8 cellular contexts compared by ENCODE assay signal in the genomic region with DNA sequence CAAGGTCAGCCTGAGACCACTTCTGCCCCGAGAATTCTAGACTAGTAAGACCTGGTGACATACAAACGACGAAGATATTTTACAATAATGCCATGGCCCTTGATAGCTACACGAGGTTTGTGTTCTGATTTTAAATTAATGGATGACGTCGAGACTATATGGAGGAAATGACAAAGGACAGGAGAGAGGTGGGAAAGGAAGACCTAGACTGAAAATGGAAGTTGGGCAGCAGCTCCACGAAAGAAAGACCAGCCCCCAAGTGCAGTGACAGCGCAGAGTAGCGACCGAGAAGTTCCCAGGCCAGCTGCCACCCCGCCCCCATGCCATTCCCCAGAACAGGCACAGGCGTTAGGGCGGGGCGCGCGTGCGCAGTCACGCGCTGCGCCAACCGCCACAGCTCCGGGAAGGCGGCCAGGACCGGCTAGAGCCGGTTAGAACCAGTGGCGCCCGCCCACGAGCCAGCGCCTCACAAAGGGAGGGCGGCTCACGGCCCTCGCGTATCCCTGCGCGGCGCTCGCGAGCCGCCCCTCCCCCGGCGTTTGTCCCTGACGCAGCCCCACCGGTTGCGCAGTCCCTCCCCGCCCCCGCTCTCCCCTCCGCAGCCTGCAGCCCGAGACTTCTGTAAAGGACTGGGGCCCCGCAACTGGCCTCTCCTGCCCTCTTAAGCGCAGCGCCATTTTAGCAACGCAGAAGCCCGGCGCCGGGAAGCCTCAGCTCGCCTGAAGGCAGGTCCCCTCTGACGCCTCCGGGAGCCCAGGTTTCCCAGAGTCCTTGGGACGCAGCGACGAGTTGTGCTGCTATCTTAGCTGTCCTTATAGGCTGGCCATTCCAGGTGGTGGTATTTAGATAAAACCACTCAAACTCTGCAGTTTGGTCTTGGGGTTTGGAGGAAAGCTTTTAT. TPM values are rescaled to one million over a fixed set of nuclear protein-coding genes. Genes with fewer than 3 reads are reported as not detected.
A peak's percentile ranks its signal among the peaks of the same experiment; 100 is the strongest.
DNase-seq lines count a peak whose midpoint lies in the region; ATAC-seq, FAIRE-seq and TF ChIP-seq lines count a peak whose summit lies in the region.

No MANE protein-coding gene starts in this region.

- H3K36me3 ChIP-seq in adrenal gland (replicated peaks in 1 of 2) (peaks cover 0 to 23% of the 10 kb centered on the region in 2 donors), psoas muscle (ENCODE audit: insufficient read depth in 1 of 2, low read depth in 1 of 2) (peaks cover 2 to 27% of the 10 kb centered on the region in 2 donors)

- H3K27ac ChIP-seq in adrenal gland (peak overlapping the region; percentile 97 to 99 (median 97)), psoas muscle (peak overlapping the region; percentile 99)

- H3K27me3 ChIP-seq in adrenal gland = no peaks in the 10 kb centered on the region
- no peaks in the 10 kb centered on the region for H3K27me3 ChIP-seq in psoas muscle (ENCODE audit: insufficient read depth in 3 of 3, low read length in 2 of 3)

- H3K9me3 ChIP-seq in adrenal gland (replicated peaks in 1 of 3) (no peaks in the 10 kb centered on the region), psoas muscle (no peaks in the 10 kb centered on the region)

- 0 to 1% (median 1%) methylated on average over 21 to 61 of the region's 61 CpGs for WGBS in adrenal gland, 4 donors
- 0 to 1% (median 0%) methylated on average over 38 to 61 of the region's 61 CpGs for WGBS in psoas muscle, 3 donors

- FAIRE-seq in GM12892 (lab: Jason Lieb, UNC) = peak; percentile 99

- ATAC-seq in HG02870 (IDR thresholded peaks at IDR 0.05; ENCODE audit: unreplicated experiment) (peak; percentile 53), left cardiac atrium (peak; percentile 86 to 87), psoas muscle (peak; percentile 75 to 81 (median 76))

- no peak for TF ChIP-seq CTCF in adrenal gland (IDR thresholded peaks at IDR 0.05)
- TF ChIP-seq CTCF in psoas muscle (IDR thresholded peaks at IDR 0.05) = no peak

- H3K4me3 ChIP-seq in adrenal gland = peak overlapping the region; percentile 1 to 88 (median 42)
- peak overlapping the region; percentile 92 for H3K4me3 ChIP-seq in psoas muscle

- DNase-seq in GM12892 (ENCODE audit: insufficient read length) (peak; percentile 67), NCI-H146 (lab: John Stamatoyannopoulos, UW) (peak; percentile 100), SW480 (ENCODE audit: low spot score) (peak; percentile 97), adrenal gland (peak; percentile 99), left cardiac atrium (peak; percentile 99), psoas muscle (peak; percentile 99), ureter (ENCODE audit: low spot score) (peak; percentile 99)

- intact Hi-C loops in adrenal gland (cut with DNase I) (loop anchor here in 1 of 2 donors (5.0 kb wide), 1 partner anchor 75 kb away; the partner anchor contains the start of gene NEAT1), left cardiac atrium (cut with DNase I) (loop anchor here in 1 of 2 donors (1.0 to 2.0 kb wide), 2 partner anchors 25 to 75 kb away; partner anchors contain the start of gene NEAT1), psoas muscle (cut with DNase I) (loop anchor here (1.0 to 2.0 kb wide), 3 partner anchors 75 to 79 kb away; partner anchors contain the start of gene NEAT1 (in 1 of the 2))

- TF ChIP-seq POLR2A in GM12892 (IDR thresholded peaks at IDR 0.05; ENCODE audit: low read depth, low read length) (peak; percentile 66), adrenal gland (IDR thresholded peaks at IDR 0.05) (peak; percentile 71 to 86)

- H3K4me1 ChIP-seq in adrenal gland (replicated peaks in 1 of 2) = peaks cover 48% of the 10 kb centered on the region in 2 donors
- peaks cover 43% of the 10 kb centered on the region for H3K4me1 ChIP-seq in psoas muscle

RNA-seq across cellular contexts. Expression of gene MALAT1, which starts 1.5 kb away (rescaled TPM):
- polyA plus RNA-seq in GM12892 (2012; ENCODE audit: missing spikeins) = 5,443 TPM
- total RNA-seq in adrenal gland (over 10,000 TPM in 5 of 8 donors, 1,000 to 10,000 TPM in 3; 5,921 to 17,143 (median 10,900) TPM), left cardiac atrium (1,000 to 10,000 TPM; 4,098 to 7,342 TPM), psoas muscle (over 10,000 TPM in 1 of 4 donors, 1,000 to 10,000 TPM in 3; 3,071 to 11,376 (median 4,986) TPM), ureter (19,443 TPM)
- polyA plus RNA-seq in adrenal gland (1,000 to 10,000 TPM in 1 of 3 donors, 100 to 1,000 TPM in 2; 237 to 9,519 (median 973) TPM), psoas muscle (100 to 1,000 TPM; 102 to 846 (median 299) TPM)

RNA-seq across cellular contexts. Expression of gene SCYL1, which starts 27.5 kb away (rescaled TPM):
- 24.6 TPM for polyA plus RNA-seq in GM12892 (2012; ENCODE audit: missing spikeins)
- 100 to 1,000 TPM; 105 to 240 (median 145) TPM for total RNA-seq in adrenal gland
- polyA plus RNA-seq in adrenal gland = 100 to 1,000 TPM in 2 of 3 donors, 10 to 100 TPM in 1; 52.3 to 395 (median 329) TPM
- total RNA-seq in left cardiac atrium = 10 to 100 TPM; 51.5 to 67.3 TPM
- 100 to 1,000 TPM in 1 of 4 donors, 10 to 100 TPM in 3; 77.8 to 106 (median 92.6) TPM for total RNA-seq in psoas muscle
- 10 to 100 TPM; 66.9 to 87.4 (median 79.4) TPM for polyA plus RNA-seq in psoas muscle
- 62.9 TPM for total RNA-seq in ureter

Comparison
In these comparisons a context has a peak if more than half of its experiments do, and no peak if none do; other contexts are left out.
1. Peak in every context shown above with its lines: DNase-seq, ATAC-seq, H3K4me3 ChIP-seq and H3K27ac ChIP-seq.